Comparison of ENCODE assay signal across 16 cellular contexts in the genomic region with DNA sequence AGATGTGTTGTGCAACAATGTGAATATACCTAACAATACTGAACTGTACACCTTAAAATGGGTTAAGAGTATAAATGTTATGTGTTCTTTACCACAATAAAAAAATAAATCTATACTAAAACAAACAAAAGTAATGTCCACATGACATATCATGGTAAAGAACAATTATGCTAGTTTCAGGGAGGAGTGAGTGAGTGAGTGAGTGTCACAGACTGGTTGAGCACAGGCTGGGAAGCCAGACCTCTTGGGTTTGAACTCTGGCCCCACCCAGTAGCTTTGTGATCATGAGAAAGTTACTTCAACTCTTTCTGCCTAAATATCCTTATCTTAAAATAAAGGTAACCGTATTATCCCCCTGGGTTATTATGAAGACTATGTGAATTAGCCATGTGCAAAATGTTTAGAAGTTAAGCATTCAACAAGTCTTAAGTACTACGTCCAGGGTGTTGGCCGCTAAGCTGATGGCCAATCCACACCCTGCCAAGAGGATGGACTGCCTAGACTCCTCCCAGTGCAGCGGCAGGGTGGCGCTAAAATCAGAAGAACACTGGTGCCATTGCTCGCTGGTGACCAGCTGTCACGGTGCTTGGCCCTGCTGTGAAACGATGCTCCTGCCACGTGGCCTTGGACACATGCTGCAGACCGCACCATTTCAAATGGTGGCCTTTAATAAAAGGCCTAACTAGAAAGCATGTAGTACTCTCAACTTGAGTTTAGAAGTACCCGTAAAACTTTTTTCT.
"Had no signal": no experiment of that assay in that cellular context is flagged by ENCODE, and none has a peak within 500 bp of the region (broad histone marks: within the 10 kb centered on the region; RNA-seq: fewer than 3 reads in every experiment).

No MANE protein-coding gene starts in this region.

- H3K36me3 ChIP-seq: esophagus muscularis mucosa, gastrocnemius medialis, right atrium auricular region, upper lobe of left lung, uterus had no signal

- H3K27me3 ChIP-seq: esophagus muscularis mucosa, gastrocnemius medialis, right atrium auricular region, upper lobe of left lung, uterus had no signal

- H3K4me1 ChIP-seq: gastrocnemius medialis, uterus had no signal

- ATAC-seq: gastrocnemius medialis; naive thymus-derived CD8-positive, alpha-beta T cell had no signal

- H3K27ac Mint-ChIP-seq: naive thymus-derived CD8-positive, alpha-beta T cell had no signal

- H3K4me3 ChIP-seq: coronary artery, esophagus muscularis mucosa, gastrocnemius medialis, lung, right atrium auricular region, upper lobe of left lung, uterus had no signal

- H3K4me3 Mint-ChIP-seq: naive thymus-derived CD8-positive, alpha-beta T cell had no signal

- H3K9me3 Mint-ChIP-seq: naive thymus-derived CD8-positive, alpha-beta T cell had no signal

- H3K27me3 Mint-ChIP-seq: naive thymus-derived CD8-positive, alpha-beta T cell had no signal

- DNase-seq: cerebellar nuclear complex; effector memory CD4-positive, alpha-beta T cell; gastrocnemius medialis; kidney; left cardiac atrium; left ventricle myocardium superior; midbrain; naive thymus-derived CD8-positive, alpha-beta T cell; stimulated activated CD4-positive, alpha-beta T cell treated with anti-CD3 and anti-CD28 coated beads, Interleukin-2, amount 100 ng/mL, for 48 hours; stimulated activated naive CD4-positive, alpha-beta T cell treated with Interleukin-2 at 50 U/mL for 16 hours; uterus had no signal

- H3K9me3 ChIP-seq: esophagus muscularis mucosa, gastrocnemius medialis, right atrium auricular region, upper lobe of left lung, uterus had no signal

- H3K27ac ChIP-seq: coronary artery, esophagus muscularis mucosa, gastrocnemius medialis, right atrium auricular region, upper lobe of left lung, uterus had no signal
